In genomic region chr5:126970517-126971017, GRCh38 we compare ENCODE assay signal across 14 cellular contexts. TPM values are rescaled to one million over a fixed set of nuclear protein-coding genes. Genes with fewer than 3 reads are reported as not detected.
DNase-seq lines count a peak whose midpoint lies in the region; ATAC-seq and TF ChIP-seq lines count a peak whose summit lies in the region.
"Had no signal": no experiment of that assay in that cellular context is flagged by ENCODE, and none has a peak within 500 bp of the region (broad histone marks: within the 10 kb centered on the region; RNA-seq: fewer than 3 reads in every experiment).

No MANE protein-coding gene starts in this region.

- H3K4me1 Mint-ChIP-seq in natural killer cell treated with Interleukin-12 subunit alpha and Interleukin-12 subunit beta and Interleukin-15 and Interleukin-18, amount 100 ng/mL, for 72 hours (ENCODE audit: low read depth in 2 of 2), result peaks cover 47 to 50% of the 10 kb centered on the region in 2 donors
- peaks cover 30% of the 10 kb centered on the region for H3K4me1 Mint-ChIP-seq in nephron progenitor cell

- H3K9me3 ChIP-seq in MG63, result no peaks in the 10 kb centered on the region; the same call in 1 of the 2 replicates
- H3K9me3 ChIP-seq: sigmoid colon had no signal

- no peak for ATAC-seq in natural killer cell treated with Interleukin-12 subunit alpha and Interleukin-12 subunit beta and Interleukin-15 and Interleukin-18, amount 100 ng/mL, for 72 hours
- no peak for ATAC-seq in GM18519 (IDR thresholded peaks at IDR 0.05; ENCODE audit: low FRiP score, unreplicated experiment)

- TF ChIP-seq CTCF in nephron progenitor cell (IDR thresholded peaks at IDR 0.05), result no peak

- H3K4me3 Mint-ChIP-seq in natural killer cell treated with Interleukin-12 subunit alpha and Interleukin-12 subunit beta and Interleukin-15 and Interleukin-18, amount 100 ng/mL, for 72 hours, result peak overlapping the region; percentile 19
- H3K4me3 Mint-ChIP-seq in nephron progenitor cell, result no peak overlapping the region
- H3K4me3 Mint-ChIP-seq: endodermal cell had no signal

- no peaks in the 10 kb centered on the region for H3K36me3 ChIP-seq in MG63
- H3K36me3 ChIP-seq: sigmoid colon had no signal

- H3K27ac Mint-ChIP-seq in natural killer cell treated with Interleukin-12 subunit alpha and Interleukin-12 subunit beta and Interleukin-15 and Interleukin-18, amount 100 ng/mL, for 72 hours, result peak overlapping the region; percentile 96 to 98
- H3K27ac Mint-ChIP-seq in nephron progenitor cell, result no peak overlapping the region
- H3K27ac Mint-ChIP-seq: endodermal cell had no signal

- H3K9me3 Mint-ChIP-seq in natural killer cell treated with Interleukin-12 subunit alpha and Interleukin-12 subunit beta and Interleukin-15 and Interleukin-18, amount 100 ng/mL, for 72 hours, result no peaks in the 10 kb centered on the region
- H3K9me3 Mint-ChIP-seq in nephron progenitor cell, result no peaks in the 10 kb centered on the region
- H3K9me3 Mint-ChIP-seq: endodermal cell had no signal

- H3K27me3 Mint-ChIP-seq in natural killer cell treated with Interleukin-12 subunit alpha and Interleukin-12 subunit beta and Interleukin-15 and Interleukin-18, amount 100 ng/mL, for 72 hours, result no peaks in the 10 kb centered on the region
- H3K27me3 Mint-ChIP-seq in nephron progenitor cell (ENCODE audit: low read depth, poor library complexity), result no peaks in the 10 kb centered on the region

- H3K4me3 ChIP-seq in MG63, result no peak overlapping the region
- H3K4me3 ChIP-seq: sigmoid colon had no signal

- no peaks in the 10 kb centered on the region for H3K27me3 ChIP-seq in MG63
- H3K27me3 ChIP-seq: sigmoid colon had no signal

- DNase-seq in Daoy (ENCODE audit: low read depth) (peak; percentile 61), MG63 (peak; percentile 22), dermis microvascular lymphatic vessel endothelial cell (ENCODE audit: low read depth in 2 of 2) (peak; percentile 90 to 98), ureter (ENCODE audit: low spot score) (no peak), nephron progenitor cell (no peak)
- no peak for DNase-seq in natural killer cell treated with Interleukin-12 subunit alpha and Interleukin-12 subunit beta and Interleukin-15 and Interleukin-18, amount 100 ng/mL, for 72 hours (ENCODE audit: low spot score)
- no peak for DNase-seq in activated CD4-positive, alpha-beta T cell treated with anti-CD3 and anti-CD28 coated beads for 4 hours
- DNase-seq: DND-41, endodermal cell, Karpas-422, NCI-H748 treated with DMSO at 0.1 percent for 48 hours, sigmoid colon, T-helper 2 cell had no signal

- H3K36me3 Mint-ChIP-seq in natural killer cell treated with Interleukin-12 subunit alpha and Interleukin-12 subunit beta and Interleukin-15 and Interleukin-18, amount 100 ng/mL, for 72 hours, result peaks cover 4% of the 10 kb centered on the region
- H3K36me3 Mint-ChIP-seq in nephron progenitor cell (ENCODE audit: low read depth), result no peaks in the 10 kb centered on the region

RNA-seq across cellular contexts. Expression of gene MARCHF3, which starts 59.8 kb away (rescaled TPM):
- total RNA-seq in Daoy (2014; rRNA removed; shearing (Covaris generic)), result 7.5 and 9.9 TPM in 2 replicates
- 5.2 and 6.9 TPM in 2 replicates for total RNA-seq in MG63 (2014; rRNA removed; shearing (Covaris generic); ENCODE audit: low replicate concordance)
- total RNA-seq in dermis microvascular lymphatic vessel endothelial cell (99.6 and 123 TPM in 2 replicates), ureter (7.0 TPM)
- total RNA-seq in natural killer cell treated with Interleukin-12 subunit alpha and Interleukin-12 subunit beta and Interleukin-15 and Interleukin-18, amount 100 ng/mL, for 72 hours, result 10 to 100 TPM; 19.2 to 46.2 TPM

Comparison
In these comparisons a context has a peak if more than half of its experiments do, and no peak if none do; other contexts are left out.
1. DNase-seq: peak in Daoy (single experiment), MG63 (single experiment) and dermis microvascular lymphatic vessel endothelial cell (2 of 2); none in natural killer cell treated with Interleukin-12 subunit alpha and Interleukin-12 subunit beta and Interleukin-15 and Interleukin-18, amount 100 ng/mL, for 72 hours (single experiment), activated CD4-positive, alpha-beta T cell treated with anti-CD3 and anti-CD28 coated beads for 4 hours (0 of 2), ureter (single experiment) and nephron progenitor cell (single experiment).